10 cellular contexts compared by ENCODE assay signal in genomic region chr13:33642374-33643065, GRCh38.
A peak's percentile ranks its signal among the peaks of the same experiment; 100 is the strongest.
DNase-seq lines count a peak whose midpoint lies in the region; ATAC-seq and TF ChIP-seq lines count a peak whose summit lies in the region.
"Had no signal": no experiment of that assay in that cellular context is flagged by ENCODE, and none has a peak within 500 bp of the region (broad histone marks: within the 10 kb centered on the region; RNA-seq: fewer than 3 reads in every experiment).

No MANE protein-coding gene starts in this region.

- H3K36me3 Mint-ChIP-seq in neural progenitor cell, result no peaks in the 10 kb centered on the region

- no peaks in the 10 kb centered on the region for H3K27me3 ChIP-seq in neural progenitor cell
- H3K27me3 ChIP-seq: BLaER1 treated with 17β-estradiol and CSF1 and Interleukin-3, amounts not matched to agents 10 nM and 100 nM had no signal

- H3K4me1 Mint-ChIP-seq in neural progenitor cell, result peaks cover 20% of the 10 kb centered on the region

- H3K27me3 Mint-ChIP-seq in neural progenitor cell (ENCODE audit: insufficient read depth, low read depth), result peaks cover 2% of the 10 kb centered on the region

- H3K9me3 ChIP-seq in neural progenitor cell (ENCODE audit: low read depth), result no peaks in the 10 kb centered on the region
- H3K9me3 ChIP-seq: BLaER1 treated with 17β-estradiol and CSF1 and Interleukin-3, amounts not matched to agents 10 nM and 100 nM had no signal

- H3K36me3 ChIP-seq in neural progenitor cell, result no peaks in the 10 kb centered on the region
- H3K36me3 ChIP-seq: BLaER1 treated with 17β-estradiol and CSF1 and Interleukin-3, amounts not matched to agents 10 nM and 100 nM had no signal

- no peak overlapping the region for H3K4me2 ChIP-seq in neural progenitor cell
- H3K4me2 ChIP-seq: BLaER1 treated with 17β-estradiol and CSF1 and Interleukin-3, amounts not matched to agents 10 nM and 100 nM had no signal

- no peak overlapping the region for H3K4me3 ChIP-seq in neural progenitor cell
- H3K4me3 ChIP-seq: BLaER1 treated with 17β-estradiol and CSF1 and Interleukin-3, amounts not matched to agents 10 nM and 100 nM had no signal

- peaks cover 5% of the 10 kb centered on the region for H3K4me1 ChIP-seq in neural progenitor cell

- H4K20me1 ChIP-seq in neural progenitor cell (ENCODE audit: low read depth), result no peaks in the 10 kb centered on the region
- H4K20me1 ChIP-seq: BLaER1 treated with 17β-estradiol and CSF1 and Interleukin-3, amounts not matched to agents 10 nM and 100 nM had no signal

- no peaks in the 10 kb centered on the region for H3F3A ChIP-seq in neural progenitor cell (ENCODE audit: low read depth)

- H3K9ac ChIP-seq in neural progenitor cell, result no peak overlapping the region
- H3K9ac ChIP-seq: BLaER1 treated with 17β-estradiol and CSF1 and Interleukin-3, amounts not matched to agents 10 nM and 100 nM had no signal

- no peaks in the 10 kb centered on the region for H3K9me3 Mint-ChIP-seq in neural progenitor cell

- ATAC-seq in HG03175 (IDR thresholded peaks at IDR 0.05; ENCODE audit: unreplicated experiment), result no peak
- no peak for ATAC-seq in HG03439 (IDR thresholded peaks at IDR 0.05; ENCODE audit: unreplicated experiment)

- H3K79me2 ChIP-seq in neural progenitor cell (ENCODE audit: low read depth), result no peaks in the 10 kb centered on the region

- no peak overlapping the region for H3K27ac ChIP-seq in neural progenitor cell
- H3K27ac ChIP-seq: BLaER1 treated with 17β-estradiol and CSF1 and Interleukin-3, amounts not matched to agents 10 nM and 100 nM had no signal

- H3K27ac Mint-ChIP-seq in neural progenitor cell, result no peak overlapping the region

- peak; percentile 70 for DNase-seq in AG08395 (ENCODE audit: low spot score)
- DNase-seq in NCI-H226, result peak; percentile 7
- peak; percentile 73 for DNase-seq in fibroblast of the conjunctiva (ENCODE audit: low read depth)
- peak; percentile 7 for DNase-seq in neural progenitor cell (ENCODE audit: low spot score)
- DNase-seq in OCI-M1 (lab: John Stamatoyannopoulos, UW), result no peak
- DNase-seq in stimulated activated CD4-positive, alpha-beta T cell treated with anti-CD3 and anti-CD28 coated beads, Interleukin-15, amount 100 ng/mL, for 24 hours, result no peak
- DNase-seq: foreskin melanocyte had no signal

- H2AFZ ChIP-seq in neural progenitor cell (replicated peaks), result no peak overlapping the region

- no peak overlapping the region for H3K4me3 Mint-ChIP-seq in neural progenitor cell

- no peak for TF ChIP-seq CTCF in neural progenitor cell (IDR thresholded peaks at IDR 0.05)

Comparison
In these comparisons a context has a peak if more than half of its experiments do, and no peak if none do; other contexts are left out.
1. DNase-seq: peak in AG08395 (single experiment), NCI-H226 (single experiment), fibroblast of the conjunctiva (single experiment) and neural progenitor cell (single experiment); none in OCI-M1 (single experiment) and stimulated activated CD4-positive, alpha-beta T cell treated with anti-CD3 and anti-CD28 coated beads, Interleukin-15, amount 100 ng/mL, for 24 hours (single experiment).